Comparison of ENCODE assay signal across 13 cellular contexts in genomic region chr11:111308140-111308539, GRCh38. TPM values are rescaled to one million over a fixed set of nuclear protein-coding genes. Genes with fewer than 3 reads are reported as not detected.
DNase-seq lines count a peak whose midpoint lies in the region; ATAC-seq and TF ChIP-seq lines count a peak whose summit lies in the region.
"Had no signal": no experiment of that assay in that cellular context is flagged by ENCODE, and none has a peak within 500 bp of the region (broad histone marks: within the 10 kb centered on the region; RNA-seq: fewer than 3 reads in every experiment).

No MANE protein-coding gene starts in this region.

- intact Hi-C loops in Caco-2 (cut with micrococcal nuclease; ENCODE audit: unreplicated experiment) (no loop called here), left colon (cut with DNase I, micrococcal nuclease) (no loop called here)

- TF ChIP-seq CTCF in Caco-2 (IDR thresholded peaks at IDR 0.05; ENCODE audit: insufficient read depth in 1 of 2, low read depth in 1 of 2, low read length in 1 of 2, severe bottlenecking in 1 of 2, unreplicated experiment in 1 of 2) = no peak
- TF ChIP-seq CTCF in osteocyte (IDR thresholded peaks at IDR 0.05) = no peak

- peaks cover 51% of the 10 kb centered on the region for H3K4me1 ChIP-seq in Caco-2

- H3K4me3 ChIP-seq in Caco-2 (ENCODE audit: low read depth, low read length) = no peak overlapping the region

- no peaks in the 10 kb centered on the region for H3K9me3 Mint-ChIP-seq in Caco-2 (ENCODE audit: unreplicated experiment)
- H3K9me3 Mint-ChIP-seq in osteocyte (ENCODE audit: unreplicated experiment) = no peaks in the 10 kb centered on the region
- H3K9me3 Mint-ChIP-seq: naive thymus-derived CD8-positive, alpha-beta T cell had no signal

- H3K36me3 ChIP-seq in Caco-2 (ENCODE audit: control insufficient read depth, insufficient read depth, low read length) = no peaks in the 10 kb centered on the region

- ATAC-seq in left colon = peak; percentile 82
- no peak for ATAC-seq in GM18870 (IDR thresholded peaks at IDR 0.05; ENCODE audit: unreplicated experiment)
- ATAC-seq: naive thymus-derived CD8-positive, alpha-beta T cell had no signal

- DNase-seq in Caco-2 = no peak
- DNase-seq in NCI-H1436 treated with DMSO at 0.1 percent for 48 hours (lab: John Stamatoyannopoulos, UW) = peak; percentile 91
- peak; percentile 98 for DNase-seq in NCI-H526 treated with DMSO at 0.1 percent for 48 hours (lab: John Stamatoyannopoulos, UW)
- peak; percentile 90 to 93 for DNase-seq in left colon
- no peak for DNase-seq in C1 segment of cervical spinal cord (lab: John Stamatoyannopoulos, UW)
- DNase-seq in osteocyte (ENCODE audit: extremely low spot score, unreplicated experiment) = no peak
- no peak for DNase-seq in activated CD4-positive, alpha-beta T cell treated with anti-CD3 and anti-CD28 coated beads for 1 hour
- DNase-seq: activated CD4-positive, CD25-positive, alpha-beta regulatory T cell treated with anti-CD3 and anti-CD28 coated beads, Interleukin-2, amount 50 U/mL, for 72 hours; AML-193; naive thymus-derived CD8-positive, alpha-beta T cell; NCI-H1048 had no signal

- no peaks in the 10 kb centered on the region for H3K9me3 ChIP-seq in Caco-2

- no peaks in the 10 kb centered on the region for H3K27me3 ChIP-seq in Caco-2 (replicated peaks; ENCODE audit: control insufficient read depth, insufficient read depth, low read length)

- H3K4me1 Mint-ChIP-seq in Caco-2 (ENCODE audit: low read depth, unreplicated experiment) (peaks cover 37% of the 10 kb centered on the region), osteocyte (ENCODE audit: unreplicated experiment) (no peaks in the 10 kb centered on the region)
- H3K4me1 Mint-ChIP-seq: naive thymus-derived CD8-positive, alpha-beta T cell had no signal

- H3K27ac Mint-ChIP-seq in Caco-2 (ENCODE audit: unreplicated experiment) = peak overlapping the region; percentile 17
- H3K27ac Mint-ChIP-seq in osteocyte (ENCODE audit: unreplicated experiment) = no peak overlapping the region
- H3K27ac Mint-ChIP-seq: activated T-helper 2 cell treated with anti-CD3 and anti-CD28 coated beads, Interferon-gamma antibody, Interleukin-2, Interleukin-4, amounts not matched to agents 10 μg/mL and 5 μg/mL and 100 μg/mL, durations not matched to agents 14 hours and 24 hours and 36 hours; naive thymus-derived CD8-positive, alpha-beta T cell had no signal

- BruUV-seq in Caco-2 (replicated peaks; lab: Mats Ljungman, UMichigan) = no TSS peak

- H3K27me3 Mint-ChIP-seq in Caco-2 (ENCODE audit: insufficient read depth, unreplicated experiment) (no peaks in the 10 kb centered on the region), osteocyte (ENCODE audit: unreplicated experiment) (peaks cover 60% of the 10 kb centered on the region)

- POLR2A ChIA-PET in Caco-2 (lab: Charles Lee) = no interaction called here

- H3K36me3 Mint-ChIP-seq in Caco-2 (ENCODE audit: insufficient read depth, unreplicated experiment) (no peaks in the 10 kb centered on the region), osteocyte (ENCODE audit: unreplicated experiment) (no peaks in the 10 kb centered on the region)
- H3K36me3 Mint-ChIP-seq: naive thymus-derived CD8-positive, alpha-beta T cell had no signal

- CTCF ChIA-PET in Caco-2 (lab: Charles Lee) = interaction anchor here (1.3 kb wide), 1 partner anchor 121 kb away, joined by 3 read pairs; no protein-coding TSS in a partner anchor

- H3K4me3 Mint-ChIP-seq in Caco-2 (ENCODE audit: unreplicated experiment) = no peak overlapping the region
- H3K4me3 Mint-ChIP-seq in osteocyte (ENCODE audit: unreplicated experiment) = no peak overlapping the region
- H3K4me3 Mint-ChIP-seq: naive thymus-derived CD8-positive, alpha-beta T cell had no signal

RNA-seq across cellular contexts. Expression of gene POU2AF3, which starts 9.8 kb away (rescaled TPM):
- total RNA-seq in Caco-2 (2022) (7.0 and 8.6 TPM in 2 replicates), left colon (1 to 10 TPM; 6.0 to 6.6 TPM), osteocyte (not detected in 2 replicates)
- total RNA-seq: activated T-helper 2 cell treated with anti-CD3 and anti-CD28 coated beads, Interferon-gamma antibody, Interleukin-2, Interleukin-4, amounts not matched to agents 10 μg/mL and 5 μg/mL and 100 μg/mL, durations not matched to agents 14 hours and 24 hours and 36 hours; naive thymus-derived CD8-positive, alpha-beta T cell had no signal

Comparison
In these comparisons a context has a peak if more than half of its experiments do, and no peak if none do; other contexts are left out.
1. DNase-seq: peak in NCI-H1436 treated with DMSO at 0.1 percent for 48 hours (single experiment), NCI-H526 treated with DMSO at 0.1 percent for 48 hours (single experiment) and left colon (2 of 2); none in Caco-2 (0 of 2), C1 segment of cervical spinal cord (0 of 14), osteocyte (single experiment) and activated CD4-positive, alpha-beta T cell treated with anti-CD3 and anti-CD28 coated beads for 1 hour (single experiment).